8 cellular contexts compared by ENCODE assay signal in the genomic region with DNA sequence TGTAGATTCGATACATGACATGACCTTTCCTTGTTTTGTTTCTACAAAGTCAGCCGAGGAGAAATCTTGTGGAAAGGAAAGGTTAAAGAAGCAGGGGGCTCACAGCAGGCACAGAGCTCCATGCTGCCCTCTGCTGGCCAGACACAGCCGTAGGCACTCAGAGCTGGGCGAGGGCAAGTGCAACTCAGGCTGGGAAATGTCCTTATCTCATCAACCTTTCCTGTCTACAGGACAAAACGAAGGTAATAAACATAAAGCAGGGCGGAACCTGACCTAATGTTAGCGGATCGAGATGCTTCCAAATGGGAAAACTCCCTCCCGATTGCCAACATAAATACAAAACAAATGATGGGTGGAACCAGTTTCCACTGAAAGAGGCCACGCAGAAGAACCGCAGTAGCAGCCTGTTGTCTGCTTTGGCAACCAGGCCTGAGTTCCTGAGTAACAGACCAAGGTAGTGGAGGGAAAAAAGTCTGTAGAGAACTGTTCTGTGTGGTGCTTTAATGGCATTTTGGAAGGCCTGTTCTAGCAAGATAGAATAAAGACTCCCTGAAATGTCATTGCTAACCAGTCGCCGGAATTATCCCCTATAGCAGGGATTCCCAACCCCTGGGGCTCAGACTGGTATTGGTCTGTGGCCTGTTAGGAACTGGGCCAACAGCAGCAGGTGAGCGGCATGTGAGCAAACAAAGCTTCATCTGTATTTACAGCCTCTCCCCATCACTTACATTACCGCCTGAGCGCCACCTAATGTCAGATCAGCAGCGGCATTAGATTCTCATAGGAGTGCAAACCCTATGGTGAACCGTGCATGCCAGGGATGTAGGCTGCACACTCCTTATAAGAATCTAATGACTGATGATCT.
DNase-seq lines count a peak whose midpoint lies in the region; ATAC-seq, FAIRE-seq and TF ChIP-seq lines count a peak whose summit lies in the region.

No MANE protein-coding gene starts in this region.

- peak; percentile 66 for TF ChIP-seq CTCF in A549 (IDR thresholded peaks at IDR 0.05)

- no peaks in the 10 kb centered on the region for H3K27me3 Mint-ChIP-seq in central memory CD8-positive, alpha-beta T cell

- FAIRE-seq in A549 (lab: Jason Lieb, UNC): no peak

- H3K9me3 Mint-ChIP-seq in central memory CD8-positive, alpha-beta T cell: no peaks in the 10 kb centered on the region

- H3K4me3 Mint-ChIP-seq in central memory CD8-positive, alpha-beta T cell: no peak overlapping the region

- WGBS in A549 (ENCODE audit: missing lambda C conversion rate): 27% methylated on average over 18 of the region's 18 CpGs

- peak overlapping the region; percentile 43 for H3K4me2 ChIP-seq in A549

- no peak for TF ChIP-seq EP300 in A549 (IDR thresholded peaks at IDR 0.05)

- H3K4me1 Mint-ChIP-seq in central memory CD8-positive, alpha-beta T cell: peaks cover 5% of the 10 kb centered on the region

- DNase-seq in A549 (ENCODE audit: low read depth in 1 of 2, low spot score in 1 of 2): peak; percentile 40 to 41
- peak; percentile 64 for DNase-seq in NCI-H2227 (lab: John Stamatoyannopoulos, UW; ENCODE audit: unreplicated experiment)
- peak; percentile 33 to 59 (median 34) for DNase-seq in activated CD4-positive, CD25-positive, alpha-beta regulatory T cell (lab: John Stamatoyannopoulos, UW)
- DNase-seq in central memory CD8-positive, alpha-beta T cell (ENCODE audit: low spot score in 2 of 2): peak; percentile 21 to 40
- peak; percentile 80 for DNase-seq in left lobe of liver (ENCODE audit: low spot score)
- peak; percentile 32 to 69 for DNase-seq in stimulated activated CD4-positive, alpha-beta T cell treated with anti-CD3 and anti-CD28 coated beads, Interleukin-4, amount 100 ng/mL, for 4 hours

- H3K9me3 ChIP-seq in A549: no peaks in the 10 kb centered on the region

- no peak overlapping the region for H3K4me3 ChIP-seq in A549

- TF ChIP-seq POLR2A in A549 (IDR thresholded peaks at IDR 0.05; ENCODE audit: low read length): no peak

- no peak overlapping the region for H3K27ac Mint-ChIP-seq in central memory CD8-positive, alpha-beta T cell (ENCODE audit: low read depth)

- POLR2A ChIA-PET in A549 (lab: Yijun Ruan, JAX): no interaction called here

- ATAC-seq in A549 (peak; percentile 92 to 98), GM18867 (IDR thresholded peaks at IDR 0.05; ENCODE audit: unreplicated experiment) (peak; percentile 92), HG03175 (IDR thresholded peaks at IDR 0.05; ENCODE audit: unreplicated experiment) (peak; percentile 84), left lobe of liver (peak; percentile 89)
- peak; percentile 62 for ATAC-seq in central memory CD8-positive, alpha-beta T cell (replicated peaks; ENCODE audit: extremely low read depth, poor library complexity, severe bottlenecking)

- TF ChIP-seq RAD21 in A549 (conservative IDR thresholded peaks at IDR 0.05 in 1 of 2, IDR thresholded peaks at IDR 0.05 in 1 of 2): peak; percentile 41 to 50; a peak in 3 of 5 replicates

- CTCF ChIA-PET in A549 (lab: Yijun Ruan, JAX): interaction anchor here (0.6 to 5.2 kb wide), 19 partner anchors 9 to 401 kb away, joined by 3 to 34 read pairs (median 5); partner anchors contain the start of gene MBOAT1

- peaks cover 21% of the 10 kb centered on the region for H3K4me1 ChIP-seq in A549

- H3K36me3 Mint-ChIP-seq in central memory CD8-positive, alpha-beta T cell (ENCODE audit: insufficient read depth): no peaks in the 10 kb centered on the region

- H3K27ac ChIP-seq in A549: no peak overlapping the region

TF ChIP-seq in A549, 52 proteins besides CTCF, POLR2A, EP300 and RAD21:
- TF ChIP-seq NPAS2 (CRISPR knock-in tag; IDR thresholded peaks at IDR 0.05; ENCODE audit: borderline replicate concordance) (no peak), SMC3 (IDR thresholded peaks at IDR 0.05) (peak; percentile 58), KDM5A (IDR thresholded peaks at IDR 0.05) (no peak)
- TF ChIP-seq, protein P1, sequence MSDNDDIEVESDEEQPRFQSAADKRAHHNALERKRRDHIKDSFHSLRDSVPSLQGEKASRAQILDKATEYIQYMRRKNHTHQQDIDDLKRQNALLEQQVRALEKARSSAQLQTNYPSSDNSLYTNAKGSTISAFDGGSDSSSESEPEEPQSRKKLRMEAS (IDR thresholded peaks at IDR 0.05): no peak
